ENCODE assay signal across 8 cellular contexts in the genomic region with DNA sequence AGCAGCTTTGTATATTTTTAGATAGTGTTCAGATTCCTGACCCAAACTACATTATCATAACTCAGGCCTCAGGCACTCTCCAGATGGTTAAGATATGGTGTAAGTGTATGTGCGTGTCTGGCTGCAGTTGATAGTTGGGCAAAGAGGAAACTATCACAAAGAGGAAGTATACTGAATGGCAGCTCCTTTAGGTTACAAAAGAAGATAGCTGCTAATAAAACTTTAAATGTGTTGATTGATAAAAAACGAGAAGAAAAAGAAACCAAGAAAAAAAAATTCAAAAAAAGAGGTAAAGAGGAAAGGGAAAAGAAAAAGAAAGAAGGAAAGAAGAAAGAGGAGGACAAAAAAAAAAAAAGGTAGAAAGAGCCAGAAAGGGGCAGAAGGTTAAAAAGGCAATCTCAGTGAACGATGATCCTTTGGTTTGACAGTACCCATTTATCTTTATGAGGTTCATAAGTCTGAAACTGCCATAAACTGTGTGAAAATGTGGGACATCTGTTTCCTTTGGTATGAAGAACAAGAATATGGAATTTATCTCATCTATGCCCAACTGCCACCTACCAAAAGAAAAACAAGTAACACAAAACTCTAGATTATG. TPM values are rescaled to one million over a fixed set of nuclear protein-coding genes. Genes with fewer than 3 reads are reported as not detected.
DNase-seq lines count a peak whose midpoint lies in the region; ATAC-seq and TF ChIP-seq lines count a peak whose summit lies in the region.

No MANE protein-coding gene starts in this region.

- H3K4me3 Mint-ChIP-seq in IgD-negative memory B cell, result peak overlapping the region in 3 of 4 donors; percentile 1 to 98 (median 76)
- no peak overlapping the region for H3K4me3 Mint-ChIP-seq in activated naive CD4-positive, alpha-beta T cell treated with anti-CD3 and anti-CD28 coated beads for 36 hours

- no peak for TF ChIP-seq EP300 in transverse colon (IDR thresholded peaks at IDR 0.05; ENCODE audit: low read depth)

- in situ Hi-C loops in transverse colon (cut with MboI; ENCODE audit: low pct_ligation_motif_present in 1 of 4, low pct_unique_long_range_greater_than_20kb in 1 of 4, low sequenced_read_pairs in 3 of 4), result no loop called here

- TF ChIP-seq POLR2A in transverse colon (IDR thresholded peaks at IDR 0.05), result no peak

- TF ChIP-seq CTCF in colonic mucosa (IDR thresholded peaks at IDR 0.05) (no peak), transverse colon (IDR thresholded peaks at IDR 0.05) (no peak)

- H3K27ac ChIP-seq in colonic mucosa (peak overlapping the region; percentile 21), transverse colon (peak overlapping the region in 3 of 4 donors; percentile 13 to 32 (median 25))

- peak; percentile 48 for DNase-seq in AG08396 (ENCODE audit: low spot score)
- DNase-seq in colonic mucosa, result no peak
- no peak for DNase-seq in transverse colon
- DNase-seq in activated naive CD4-positive, alpha-beta T cell treated with anti-CD3 and anti-CD28 coated beads for 36 hours, result no peak
- no peak for DNase-seq in activated CD8-positive, alpha-beta memory T cell treated with anti-CD3 and anti-CD28 coated beads for 24 hours
- DNase-seq in activated CD8-positive, alpha-beta memory T cell treated with anti-CD3 and anti-CD28 coated beads, Interleukin-2, amount 50 U/mL, for 4 hours, result no peak

- H3K9ac ChIP-seq in colonic mucosa (ENCODE audit: low read depth in 2 of 2, low read length in 2 of 2), result no peak overlapping the region

- 23 to 45% methylated on average over 2 to 3 of the region's 3 CpGs for WGBS in transverse colon (ENCODE audit: low coverage in 1 of 2), 2 donors

- H3K27me3 Mint-ChIP-seq in IgD-negative memory B cell, result peaks cover 2% of the 10 kb centered on the region
- no peaks in the 10 kb centered on the region for H3K27me3 Mint-ChIP-seq in activated naive CD4-positive, alpha-beta T cell treated with anti-CD3 and anti-CD28 coated beads for 36 hours (ENCODE audit: low read depth)

- no peaks in the 10 kb centered on the region for H3K36me3 ChIP-seq in colonic mucosa
- H3K36me3 ChIP-seq in transverse colon, result no peaks in the 10 kb centered on the region

- no peaks in the 10 kb centered on the region for H3K9me3 Mint-ChIP-seq in IgD-negative memory B cell
- H3K9me3 Mint-ChIP-seq in activated naive CD4-positive, alpha-beta T cell treated with anti-CD3 and anti-CD28 coated beads for 36 hours, result no peaks in the 10 kb centered on the region

- no peak overlapping the region for H3K4me3 ChIP-seq in colonic mucosa
- no peak overlapping the region for H3K4me3 ChIP-seq in transverse colon

- H3K4me1 ChIP-seq in colonic mucosa (no peaks in the 10 kb centered on the region), transverse colon (peaks cover 0 to 39% (median 9%) of the 10 kb centered on the region in 4 donors)

- ATAC-seq in GM19397 (IDR thresholded peaks at IDR 0.05; ENCODE audit: unreplicated experiment), result peak; percentile 71

- no peaks in the 10 kb centered on the region for H3K27me3 ChIP-seq in colonic mucosa
- H3K27me3 ChIP-seq in transverse colon, result no peaks in the 10 kb centered on the region

- no peaks in the 10 kb centered on the region for H3K9me3 ChIP-seq in colonic mucosa
- no peaks in the 10 kb centered on the region for H3K9me3 ChIP-seq in transverse colon

- peaks cover 8% of the 10 kb centered on the region for H3K36me3 Mint-ChIP-seq in IgD-negative memory B cell
- H3K36me3 Mint-ChIP-seq in activated naive CD4-positive, alpha-beta T cell treated with anti-CD3 and anti-CD28 coated beads for 36 hours (ENCODE audit: low read depth), result peaks cover 17% of the 10 kb centered on the region

- CTCF ChIA-PET in activated naive CD4-positive, alpha-beta T cell treated with anti-CD3 and anti-CD28 coated beads for 36 hours (lab: Charles Lee), result no interaction called here

- peaks cover 36 to 43% (median 41%) of the 10 kb centered on the region in 3 donors for H3K4me1 Mint-ChIP-seq in IgD-negative memory B cell
- H3K4me1 Mint-ChIP-seq in activated naive CD4-positive, alpha-beta T cell treated with anti-CD3 and anti-CD28 coated beads for 36 hours (ENCODE audit: low read depth), result peaks cover 39% of the 10 kb centered on the region

- intact Hi-C loops in colonic mucosa (cut with DNase I), result no loop called here
- intact Hi-C loops in transverse colon (cut with DNase I; ENCODE audit: low total_unique reads), result no loop called here
- intact Hi-C loops in activated naive CD4-positive, alpha-beta T cell treated with anti-CD3 and anti-CD28 coated beads for 36 hours (cut with micrococcal nuclease), result no loop called here

- peak overlapping the region; percentile 46 to 91 (median 89) for H3K27ac Mint-ChIP-seq in IgD-negative memory B cell
- no peak overlapping the region for H3K27ac Mint-ChIP-seq in activated naive CD4-positive, alpha-beta T cell treated with anti-CD3 and anti-CD28 coated beads for 36 hours

RNA-seq across cellular contexts. Expression of gene TAOK3, which starts 42.2 kb away (rescaled TPM):
- polyA plus RNA-seq in IgD-negative memory B cell, result 107 TPM
- total RNA-seq in colonic mucosa (10 to 100 TPM; 39.5 to 50.5 TPM), transverse colon (10 to 100 TPM; 40.4 to 93.2 (median 79.2) TPM)
- total RNA-seq in activated naive CD4-positive, alpha-beta T cell treated with anti-CD3 and anti-CD28 coated beads for 36 hours, result 10 to 100 TPM; 49.1 to 49.2 TPM

RNA-seq across cellular contexts. Expression of gene SUDS3, which starts 45.8 kb away (rescaled TPM):
- polyA plus RNA-seq in IgD-negative memory B cell, result 17.8 TPM
- total RNA-seq in colonic mucosa (10 to 100 TPM; 42.0 to 51.8 TPM), transverse colon (10 to 100 TPM; 27.5 to 63.4 (median 45.7) TPM)
- 10 to 100 TPM; 17.5 to 18.6 TPM for total RNA-seq in activated naive CD4-positive, alpha-beta T cell treated with anti-CD3 and anti-CD28 coated beads for 36 hours
